ENCODE assay signal across 9 cellular contexts in the genomic region with DNA sequence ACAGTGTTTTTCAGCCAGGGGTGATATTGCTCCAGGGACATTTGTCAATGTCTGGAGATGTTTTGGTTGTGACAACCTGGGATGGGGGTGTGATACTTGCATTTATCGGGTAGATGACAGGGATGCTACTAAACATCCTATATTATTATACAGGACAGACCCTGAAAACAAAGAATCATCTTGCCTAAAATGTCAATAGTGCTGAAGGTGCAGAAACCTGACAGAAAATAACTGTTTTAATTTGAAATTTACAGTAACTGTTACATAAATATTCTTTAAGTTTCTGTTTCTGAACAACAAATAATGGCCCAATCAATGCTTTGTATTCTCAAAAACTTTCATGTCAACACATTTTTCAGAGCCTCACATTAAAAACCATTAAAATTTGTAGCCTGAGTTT. TPM values are rescaled to one million over a fixed set of nuclear protein-coding genes. Genes with fewer than 3 reads are reported as not detected.
"Had no signal": no experiment of that assay in that cellular context is flagged by ENCODE, and none has a peak within 500 bp of the region (broad histone marks: within the 10 kb centered on the region; RNA-seq: fewer than 3 reads in every experiment).

No MANE protein-coding gene starts in this region.

- H3K9me3 Mint-ChIP-seq: GM23338, IgD-negative memory B cell had no signal

- H3K4me3 Mint-ChIP-seq: GM23338, H9, IgD-negative memory B cell had no signal

- H2AFZ ChIP-seq: GM23338 had no signal

- H3K4me3 ChIP-seq: GM23338 had no signal

- FAIRE-seq: H1, H54, HTR-8/SVneo had no signal

- H3K4me1 Mint-ChIP-seq: GM23338, H9, IgD-negative memory B cell had no signal

- H3K27ac Mint-ChIP-seq: GM23338, H9, IgD-negative memory B cell had no signal

- H3K4me2 ChIP-seq: GM23338 had no signal

- ATAC-seq: GM23338 had no signal

- H3K36me3 Mint-ChIP-seq: IgD-negative memory B cell had no signal

- DNase-seq: H9, HCEC 1CT, KG1 had no signal

RNA-seq across cellular contexts. Expression of gene IL36A, which starts 2.0 kb away (rescaled TPM):
- total RNA-seq: GM23338, H1, H9, HT-29 had no signal
- polyA plus RNA-seq: GM23338, H1, IgD-negative memory B cell had no signal

RNA-seq across cellular contexts. Expression of gene IL36G, which starts 29.4 kb away (rescaled TPM):
- total RNA-seq: GM23338, H1, H9, HT-29 had no signal
- polyA plus RNA-seq: GM23338, IgD-negative memory B cell had no signal

RNA-seq across cellular contexts. Expression of gene IL36B, which starts 45.4 kb away (rescaled TPM):
- total RNA-seq: GM23338, H1, H9, HT-29 had no signal
- polyA plus RNA-seq: GM23338, H1, IgD-negative memory B cell had no signal

RNA-seq across cellular contexts. Expression of gene IL36RN, which starts 51.7 kb away (rescaled TPM):
- total RNA-seq: GM23338, H1, H9 had no signal
- polyA plus RNA-seq: GM23338, H1, IgD-negative memory B cell had no signal
